In genomic region chr6:30075094-30075986, GRCh38 we compare ENCODE assay signal across 1 cellular context.
TF ChIP-seq lines count a peak whose summit lies in the region.

TSS of gene RNF39 (minus strand) at chr6:30075769. CDS start at chr6:30075585, 184 bp downstream.

TF ChIP-seq in HepG2, 621 proteins besides CTCF, POLR2A, EP300 and RAD21 (continued from another document and continues in another):
- TF ChIP-seq PAXIP1 (CRISPR knock-in tag; conservative IDR thresholded peaks at IDR 0.05) (0 out of 2 replicates have a peak, but pooled peaks have one; percentile 38), PCBP1 (IDR thresholded peaks at IDR 0.05; ENCODE audit: borderline replicate concordance, low read depth, low read length) (0 out of 2 replicates have a peak, but pooled peaks have one; percentile 50), RARA (CRISPR knock-in tag; IDR thresholded peaks at IDR 0.05) (no peak; the same call in 1 of the 2 replicates), ZNF788 (CRISPR knock-in tag; IDR thresholded peaks at IDR 0.05; ENCODE audit: borderline replicate concordance) (peak; percentile 13; the same call in 1 of the 2 replicates), STAT5B (CRISPR knock-in tag; IDR thresholded peaks at IDR 0.05) (no peak), IRF9 (CRISPR knock-in tag; IDR thresholded peaks at IDR 0.05; ENCODE audit: borderline replicate concordance) (peak; percentile 35; the same call in 1 of the 2 replicates), KAT2B (IDR thresholded peaks at IDR 0.05; ENCODE audit: borderline replicate concordance, low read depth, low read length) (no peak), ZNF580 (CRISPR knock-in tag; IDR thresholded peaks at IDR 0.05; ENCODE audit: borderline replicate concordance, low read depth) (peak; percentile 49; the same call in 1 of the 2 replicates), ARNTL (CRISPR knock-in tag; IDR thresholded peaks at IDR 0.05) (no peak), FOXC1 (CRISPR knock-in tag; IDR thresholded peaks at IDR 0.05; ENCODE audit: borderline replicate concordance) (no peak), CREB3 (CRISPR knock-in tag; IDR thresholded peaks at IDR 0.05) (no peak), NBN (conservative IDR thresholded peaks at IDR 0.05) (no peak), ZNF766 (CRISPR knock-in tag; IDR thresholded peaks at IDR 0.05; ENCODE audit: borderline replicate concordance) (0 out of 2 replicates have a peak, but pooled peaks have one; percentile 28), FOXA3 (CRISPR knock-in tag; IDR thresholded peaks at IDR 0.05) (peak; percentile 84), ZBTB40 (IDR thresholded peaks at IDR 0.05) (no peak), ZBTB40 (CRISPR knock-in tag; IDR thresholded peaks at IDR 0.05) (peak; percentile 79), SRF (IDR thresholded peaks at IDR 0.05; ENCODE audit: low read depth, low read length) (no peak), ZBTB3 (CRISPR knock-in tag; IDR thresholded peaks at IDR 0.05; ENCODE audit: borderline replicate concordance, low read depth) (no peak), HOXA7 (CRISPR knock-in tag; IDR thresholded peaks at IDR 0.05) (no peak), ZBTB42 (CRISPR knock-in tag; IDR thresholded peaks at IDR 0.05) (0 out of 2 replicates have a peak, but pooled peaks have one; percentile 51), DZIP1 (CRISPR knock-in tag; IDR thresholded peaks at IDR 0.05) (peak; percentile 86; the same call in 1 of the 2 replicates), PRDM4 (CRISPR knock-in tag; IDR thresholded peaks at IDR 0.05; ENCODE audit: borderline replicate concordance) (no peak), ZNF790 (CRISPR knock-in tag; IDR thresholded peaks at IDR 0.05; ENCODE audit: borderline replicate concordance) (0 out of 2 replicates have a peak, but pooled peaks have one; percentile 71), ZBTB44 (CRISPR knock-in tag; IDR thresholded peaks at IDR 0.05) (no peak), ZNF501 (CRISPR knock-in tag; IDR thresholded peaks at IDR 0.05) (peak; percentile 46), MLX (CRISPR knock-in tag; IDR thresholded peaks at IDR 0.05) (no peak), E2F5 (CRISPR knock-in tag; conservative IDR thresholded peaks at IDR 0.05) (no peak), ZNF274 (CRISPR knock-in tag; IDR thresholded peaks at IDR 0.05) (no peak), STAG1 (CRISPR knock-in tag; IDR thresholded peaks at IDR 0.05) (peak; percentile 49), HDAC2 (CRISPR knock-in tag; IDR thresholded peaks at IDR 0.05) (0 out of 2 replicates have a peak, but pooled peaks have one; percentile 5), ISL2 (CRISPR knock-in tag; IDR thresholded peaks at IDR 0.05) (peak; percentile 37; the same call in 1 of the 2 replicates)
